Comparison of ENCODE assay signal across 1 cellular context in genomic region chr22:29310863-29311339, GRCh38.
TF ChIP-seq lines count a peak whose summit lies in the region.

No MANE protein-coding gene starts in this region.

TF ChIP-seq in GM12878, 131 proteins besides CTCF, POLR2A, EP300 and RAD21:
- TF ChIP-seq TCF7 (IDR thresholded peaks at IDR 0.05; ENCODE audit: borderline replicate concordance) (no peak), NKRF (conservative IDR thresholded peaks at IDR 0.05) (0 out of 2 replicates have a peak, but pooled peaks have one; percentile 40), BMI1 (IDR thresholded peaks at IDR 0.05; ENCODE audit: borderline replicate concordance) (peak; percentile 89), SIN3A (IDR thresholded peaks at IDR 0.05; ENCODE audit: low read depth, low read length) (0 out of 2 replicates have a peak, but pooled peaks have one; percentile 29), EED (IDR thresholded peaks at IDR 0.05; ENCODE audit: low read depth) (no peak), RAD51 (IDR thresholded peaks at IDR 0.05) (no peak), IKZF1 (conservative IDR thresholded peaks at IDR 0.05) (peak; percentile 61), ETV6 (conservative IDR thresholded peaks at IDR 0.05 in 1 of 2, IDR thresholded peaks at IDR 0.05 in 1 of 2; ENCODE audit: borderline replicate concordance in 1 of 2, low read depth in 1 of 2) (no peak), RUNX3 (IDR thresholded peaks at IDR 0.05; ENCODE audit: low read length) (peak; percentile 34; the same call in 1 of the 2 replicates), USF2 (IDR thresholded peaks at IDR 0.05; ENCODE audit: borderline replicate concordance, low read depth, low read length) (no peak), RELA (IDR thresholded peaks at IDR 0.05; ENCODE audit: borderline replicate concordance, partially characterized antibody) (peak; percentile 32), GATAD2B (conservative IDR thresholded peaks at IDR 0.05; ENCODE audit: low read depth) (peak; percentile 24; the same call in 1 of the 2 replicates), IKZF2 (IDR thresholded peaks at IDR 0.05) (0 out of 4 replicates have a peak, but pooled peaks of 1 of the 2 experiments have one; percentile 42), DPF2 (IDR thresholded peaks at IDR 0.05) (0 out of 2 replicates have a peak, but pooled peaks have one; percentile 30), TCF3 (IDR thresholded peaks at IDR 0.05; ENCODE audit: borderline replicate concordance, insufficient read depth, low read depth, low read length) (0 out of 2 replicates have a peak, but pooled peaks have one; percentile 33), EGR1 (IDR thresholded peaks at IDR 0.05; ENCODE audit: borderline replicate concordance in 1 of 2, low read depth in 2 of 2, low read length in 2 of 2) (peak in 1 of 2 experiments; percentile 73; a peak in 2 of 3 replicates)
TF ChIP-seq in GM12878: peak in this region for 11.
